In the genomic region with DNA sequence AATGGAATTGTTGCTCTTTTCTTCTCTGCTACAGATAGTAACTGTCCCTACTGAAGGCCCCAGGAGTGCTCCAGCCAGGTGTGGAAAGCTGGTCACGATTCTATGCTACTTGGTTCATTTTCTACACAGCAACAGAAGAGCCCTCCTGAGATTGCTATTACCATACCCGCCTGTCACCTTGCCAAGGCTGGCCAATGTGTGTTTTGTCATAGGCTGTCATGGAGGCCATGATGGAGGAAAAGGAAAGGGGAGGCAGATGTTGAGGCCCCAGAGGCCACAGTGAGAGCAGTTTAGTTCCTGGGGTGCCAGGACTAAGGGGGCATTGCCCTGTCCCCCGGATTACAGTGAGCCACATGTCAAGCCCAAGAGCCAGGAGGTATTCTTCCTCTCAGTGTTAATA, we compare ENCODE assay signal across 8 cellular contexts. TPM values are rescaled to one million over a fixed set of nuclear protein-coding genes. Genes with fewer than 3 reads are reported as not detected.
DNase-seq lines count a peak whose midpoint lies in the region; ATAC-seq and TF ChIP-seq lines count a peak whose summit lies in the region.

No MANE protein-coding gene starts in this region.

- peaks cover 26% of the 10 kb centered on the region for H3K4me1 Mint-ChIP-seq in T-helper 17 cell

- peaks cover 18% of the 10 kb centered on the region for H3K4me1 ChIP-seq in skeletal muscle satellite cell (ENCODE audit: control insufficient read depth, insufficient read depth, low read length)

- no peaks in the 10 kb centered on the region for H3K27me3 Mint-ChIP-seq in T-helper 17 cell

- no peaks in the 10 kb centered on the region for H3K27me3 ChIP-seq in skeletal muscle satellite cell (ENCODE audit: control insufficient read depth, insufficient read depth, low read length)

- H3K9me3 ChIP-seq in T-helper 17 cell (ENCODE audit: control insufficient read depth, low read length, poor library complexity, severe bottlenecking) (no peaks in the 10 kb centered on the region), skeletal muscle satellite cell (replicated peaks; ENCODE audit: low read length) (no peaks in the 10 kb centered on the region)

- H3K4me3 ChIP-seq in GM12875 (ENCODE audit: low read depth, low read length), result peak overlapping the region; percentile 68
- peak overlapping the region; percentile 89 for H3K4me3 ChIP-seq in skeletal muscle satellite cell (ENCODE audit: low read length)

- H3K36me3 ChIP-seq in skeletal muscle satellite cell (ENCODE audit: insufficient read depth, low read length), result peaks cover 19% of the 10 kb centered on the region

- no peak for DNase-seq in T-helper 17 cell
- peak; percentile 13 for DNase-seq in fibroblast of peridontal ligament (ENCODE audit: extremely low read depth)
- no peak for DNase-seq in cerebellum (ENCODE audit: low spot score)
- DNase-seq in activated CD4-positive, alpha-beta T cell treated with anti-CD3 and anti-CD28 coated beads for 1 hour, result no peak

- ATAC-seq in T-helper 17 cell (no peak), GM21447 (IDR thresholded peaks at IDR 0.05; ENCODE audit: unreplicated experiment) (no peak), HG02763 (IDR thresholded peaks at IDR 0.05; ENCODE audit: unreplicated experiment) (no peak)

- H3K4me3 Mint-ChIP-seq in T-helper 17 cell, result peak overlapping the region; percentile 99

- peak overlapping the region; percentile 98 for H3K27ac Mint-ChIP-seq in T-helper 17 cell

- peak overlapping the region; percentile 91 for H3K4me2 ChIP-seq in skeletal muscle satellite cell (ENCODE audit: low read length)

- H3K36me3 Mint-ChIP-seq in T-helper 17 cell (ENCODE audit: low read depth), result peaks cover 11% of the 10 kb centered on the region

- no peak for TF ChIP-seq CTCF in GM12875 (IDR thresholded peaks at IDR 0.05; ENCODE audit: borderline replicate concordance, insufficient read depth, low read depth, low read length)

- peak overlapping the region; percentile 93 for H3K9ac ChIP-seq in skeletal muscle satellite cell (ENCODE audit: low read depth, low read length)

RNA-seq across cellular contexts. Expression of gene ELMOD3, which starts 1.0 kb away (rescaled TPM):
- total RNA-seq in T-helper 17 cell, result 10 to 100 TPM; 20.0 to 23.2 TPM
- 10.6 and 14.4 TPM in 2 replicates for total RNA-seq in skeletal muscle satellite cell (2012; rRNA removed)
- 24.8 TPM for total RNA-seq in cerebellum

RNA-seq across cellular contexts. Expression of gene RETSAT, which starts 1.2 kb away (rescaled TPM):
- 10 to 100 TPM; 30.3 to 35.9 TPM for total RNA-seq in T-helper 17 cell
- 40.0 and 47.7 TPM in 2 replicates for total RNA-seq in skeletal muscle satellite cell (2012; rRNA removed)
- total RNA-seq in cerebellum, result 16.0 TPM

RNA-seq across cellular contexts. Expression of gene TGOLN2, which starts 27.7 kb away (rescaled TPM):
- total RNA-seq in T-helper 17 cell (100 to 1,000 TPM; 122 to 125 TPM), cerebellum (39.5 TPM)
- 72.5 and 81.7 TPM in 2 replicates for total RNA-seq in skeletal muscle satellite cell (2012; rRNA removed)

RNA-seq across cellular contexts. Expression of gene CAPG, which starts 54.6 kb away (rescaled TPM):
- total RNA-seq in T-helper 17 cell (10 to 100 TPM; 51.6 to 90.3 TPM), cerebellum (6.3 TPM)
- 40.6 and 57.7 TPM in 2 replicates for total RNA-seq in skeletal muscle satellite cell (2012; rRNA removed)
